In genomic region chr1:28653870-28654269, GRCh38 we compare ENCODE assay signal across 1 cellular context.
TF ChIP-seq lines count a peak whose summit lies in the region.

No MANE protein-coding gene starts in this region.

TF ChIP-seq in GM12878, 131 proteins besides CTCF, POLR2A, EP300 and RAD21:
- peak; percentile 12; the same call in 1 of the 2 replicates for TF ChIP-seq SMC3 (IDR thresholded peaks at IDR 0.05; ENCODE audit: borderline replicate concordance, low read length)
